Comparison of ENCODE assay signal across 2 cellular contexts in genomic region chr2:204337638-204338037, GRCh38.
TF ChIP-seq lines count a peak whose summit lies in the region.

No MANE protein-coding gene starts in this region.

TF ChIP-seq in IMR-90, 13 proteins besides CTCF, POLR2A, EP300 and RAD21 (continued from another document):
- no peak for TF ChIP-seq RCOR1 (IDR thresholded peaks at IDR 0.05; ENCODE audit: insufficient replicate concordance, low read length)

TF ChIP-seq in K562, 482 proteins besides CTCF, POLR2A, EP300 and RAD21 (continued from another document):
- no peak for TF ChIP-seq ZNF280B (CRISPR knock-in tag; IDR thresholded peaks at IDR 0.05)
- no peak for TF ChIP-seq GATAD2A (IDR thresholded peaks at IDR 0.05)
- TF ChIP-seq ESRRA (IDR thresholded peaks at IDR 0.05; ENCODE audit: borderline replicate concordance, low read depth) = no peak
- TF ChIP-seq MXD1 (CRISPR knock-in tag; IDR thresholded peaks at IDR 0.05; ENCODE audit: borderline replicate concordance, poor library complexity, severe bottlenecking) = no peak
- no peak for TF ChIP-seq ZBTB2 (IDR thresholded peaks at IDR 0.05)
- peak; percentile 57 for TF ChIP-seq TAL1 (IDR thresholded peaks at IDR 0.05)
- peak; percentile 38; the same call in 1 of the 2 replicates for TF ChIP-seq CTBP1 (IDR thresholded peaks at IDR 0.05; ENCODE audit: borderline replicate concordance)
- TF ChIP-seq HNRNPUL1 (IDR thresholded peaks at IDR 0.05; ENCODE audit: low read length) = no peak
- TF ChIP-seq, protein P1, sequence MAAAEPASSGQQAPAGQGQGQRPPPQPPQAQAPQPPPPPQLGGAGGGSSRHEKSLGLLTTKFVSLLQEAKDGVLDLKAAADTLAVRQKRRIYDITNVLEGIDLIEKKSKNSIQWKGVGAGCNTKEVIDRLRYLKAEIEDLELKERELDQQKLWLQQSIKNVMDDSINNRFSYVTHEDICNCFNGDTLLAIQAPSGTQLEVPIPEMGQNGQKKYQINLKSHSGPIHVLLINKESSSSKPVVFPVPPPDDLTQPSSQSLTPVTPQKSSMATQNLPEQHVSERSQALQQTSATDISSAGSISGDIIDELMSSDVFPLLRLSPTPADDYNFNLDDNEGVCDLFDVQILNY (CRISPR knock-in tag; IDR thresholded peaks at IDR 0.05) = no peak
- no peak for TF ChIP-seq CREB1 (IDR thresholded peaks at IDR 0.05)
- no peak for TF ChIP-seq CREB1 (CRISPR knock-in tag; IDR thresholded peaks at IDR 0.05)
- peak; percentile 63 for TF ChIP-seq ARID1B (IDR thresholded peaks at IDR 0.05)
- no peak for TF ChIP-seq TBL1XR1 (IDR thresholded peaks at IDR 0.05; ENCODE audit: low read length in 2 of 2)
